In genomic region chr11:112751312-112751711, GRCh38 we compare ENCODE assay signal across 18 cellular contexts.
DNase-seq lines count a peak whose midpoint lies in the region; ATAC-seq and TF ChIP-seq lines count a peak whose summit lies in the region.
"Had no signal": no experiment of that assay in that cellular context is flagged by ENCODE, and none has a peak within 500 bp of the region (broad histone marks: within the 10 kb centered on the region; RNA-seq: fewer than 3 reads in every experiment).

No MANE protein-coding gene starts in this region.

- no peak overlapping the region for H3K4me3 ChIP-seq in SJCRH30
- no peak overlapping the region for H3K4me3 ChIP-seq in left ventricle myocardium inferior
- no peak overlapping the region for H3K4me3 ChIP-seq in sigmoid colon
- H3K4me3 ChIP-seq: GM23338, K562, Peyer's patch had no signal

- WGBS in sigmoid colon, 2 donors, result 67 to 72% methylated on average over 4 of the region's 4 CpGs

- no peak for TF ChIP-seq EP300 in sigmoid colon (IDR thresholded peaks at IDR 0.05)

- DNase-seq in Right ventricle myocardium inferior (ENCODE audit: missing footprints) (no peak), cardiac septum (ENCODE audit: low spot score) (no peak), SJCRH30 (peak; percentile 10 to 27), left ventricle myocardium inferior (peak; percentile 48), sigmoid colon (peak; percentile 60), NCI-H187 (lab: John Stamatoyannopoulos, UW) (no peak), NCI-H526 treated with DMSO at 0.1 percent for 48 hours (lab: John Stamatoyannopoulos, UW) (no peak)
- DNase-seq: AML-193; Calu3; CD4-positive, CD25-positive, alpha-beta regulatory T cell; NCI-H1694; Peyer's patch; SIG-M5; SW 1271 had no signal

- H3K27ac ChIP-seq in SJCRH30 (peak overlapping the region; percentile 5; the same call in 1 of the 2 replicates), left ventricle myocardium inferior (replicated peaks) (peak overlapping the region; percentile 27), sigmoid colon (no peak overlapping the region)
- H3K27ac ChIP-seq: HL-60, Peyer's patch had no signal

- no peak for TF ChIP-seq CTCF in left ventricle myocardium inferior (IDR thresholded peaks at IDR 0.05; ENCODE audit: borderline replicate concordance)
- TF ChIP-seq CTCF in sigmoid colon (IDR thresholded peaks at IDR 0.05), result no peak

- TF ChIP-seq POLR2A in sigmoid colon (IDR thresholded peaks at IDR 0.05), result no peak

- H3K4me1 ChIP-seq in SJCRH30 (peaks cover 38% of the 10 kb centered on the region), left ventricle myocardium inferior (peaks cover 11% of the 10 kb centered on the region), sigmoid colon (peaks cover 0 to 11% (median 3%) of the 10 kb centered on the region in 4 donors)
- H3K4me1 ChIP-seq: Peyer's patch had no signal

- H3K9me3 ChIP-seq in SJCRH30 (replicated peaks) (no peaks in the 10 kb centered on the region), left ventricle myocardium inferior (replicated peaks) (no peaks in the 10 kb centered on the region), sigmoid colon (no peaks in the 10 kb centered on the region)
- H3K9me3 ChIP-seq: Peyer's patch had no signal

- intact Hi-C loops in Right ventricle myocardium inferior (cut with DNase I), result no loop called here
- intact Hi-C loops in cardiac septum (cut with DNase I), result no loop called here
- intact Hi-C loops in left ventricle myocardium inferior (cut with micrococcal nuclease), result no loop called here
- intact Hi-C loops in sigmoid colon (cut with DNase I), result no loop called here

- ATAC-seq in Right ventricle myocardium inferior (peak; percentile 82), GM21381 (IDR thresholded peaks at IDR 0.05; ENCODE audit: unreplicated experiment) (no peak)
- ATAC-seq: GM23338, K562 had no signal

- H3K36me3 ChIP-seq in SJCRH30, result no peaks in the 10 kb centered on the region
- no peaks in the 10 kb centered on the region for H3K36me3 ChIP-seq in left ventricle myocardium inferior
- H3K36me3 ChIP-seq in sigmoid colon, result no peaks in the 10 kb centered on the region
- H3K36me3 ChIP-seq: Peyer's patch had no signal

- H3K27me3 ChIP-seq in SJCRH30 (no peaks in the 10 kb centered on the region), left ventricle myocardium inferior (ENCODE audit: low read depth) (peaks cover 6% of the 10 kb centered on the region), sigmoid colon (no peaks in the 10 kb centered on the region)
- H3K27me3 ChIP-seq: Peyer's patch had no signal

Comparison
In these comparisons a context has a peak if more than half of its experiments do, and no peak if none do; other contexts are left out.
1. DNase-seq: peak in SJCRH30 (2 of 2), left ventricle myocardium inferior (single experiment) and sigmoid colon (single experiment); none in Right ventricle myocardium inferior (single experiment), cardiac septum (single experiment), NCI-H187 (0 of 2) and NCI-H526 treated with DMSO at 0.1 percent for 48 hours (single experiment).
2. H3K27ac ChIP-seq: peak in SJCRH30 (single experiment) and left ventricle myocardium inferior (single experiment); none in sigmoid colon (0 of 4).